ENCODE assay signal across 19 cellular contexts in the genomic region with DNA sequence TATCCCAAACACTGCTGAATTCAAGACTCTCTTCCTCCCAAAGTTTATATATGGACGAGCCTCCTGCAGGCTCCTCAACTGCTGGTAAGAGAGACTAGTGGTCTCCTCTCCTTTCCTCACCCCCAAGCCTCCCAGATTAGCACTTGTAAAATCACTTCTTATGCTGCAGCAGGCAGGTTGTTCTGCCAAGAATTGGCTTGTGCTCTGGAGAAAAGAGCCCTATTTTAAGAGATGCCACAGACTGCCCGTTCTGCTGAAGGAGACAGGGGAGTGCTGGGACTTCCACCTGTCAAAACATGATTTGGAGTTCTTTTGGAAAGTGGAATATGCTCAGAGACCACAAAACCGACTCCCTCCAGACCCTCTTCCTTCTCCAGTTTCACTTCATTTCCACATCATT.
"Had no signal": no experiment of that assay in that cellular context is flagged by ENCODE, and none has a peak within 500 bp of the region (broad histone marks: within the 10 kb centered on the region; RNA-seq: fewer than 3 reads in every experiment).

No MANE protein-coding gene starts in this region.

- H3K27me3 ChIP-seq: stomach, thyroid gland had no signal

- ATAC-seq: activated CD8-positive, alpha-beta memory T cell treated with anti-CD3 and anti-CD28 coated beads, Interleukin-2, amount 10 ng/mL, durations not matched to agents 7 days and 5 days; psoas muscle; sciatic nerve had no signal

- DNase-seq: activated CD4-positive, alpha-beta T cell treated with anti-CD3 and anti-CD28 coated beads, Interleukin-2, amount 50 U/mL, for 48 hours; activated CD4-positive, CD25-positive, alpha-beta regulatory T cell treated with anti-CD3 and anti-CD28 coated beads, Interleukin-2, amount 50 U/mL, for 72 hours; activated CD8-positive, alpha-beta memory T cell treated with anti-CD3 and anti-CD28 coated beads, Interleukin-2, amount 10 ng/mL, durations not matched to agents 7 days and 5 days; activated naive CD4-positive, alpha-beta T cell treated with anti-CD3 and anti-CD28 coated beads, Interleukin-2, amount 10 ng/mL, durations not matched to agents 7 days and 5 days; activated T-cell treated with anti-CD3 and anti-CD28 coated beads, Interleukin-2, amount 50 U/mL, for 1 hour; hippocampal formation; kidney; left ventricle myocardium inferior; mesendoderm; nucleus accumbens; psoas muscle; stimulated activated CD4-positive, alpha-beta T cell treated with anti-CD3 and anti-CD28 coated beads, Interleukin-12 subunit alpha, Interleukin-12 subunit beta, amount 100 ng/mL, for 4 hours; stimulated activated CD4-positive, alpha-beta T cell treated with anti-CD3 and anti-CD28 coated beads, Interleukin-2, amount 100 ng/mL, for 24 hours; stomach; T-helper 1 cell; T1000 had no signal

- H3K9me3 ChIP-seq: thyroid gland had no signal

- H3K36me3 ChIP-seq: left ventricle myocardium inferior, stomach, thyroid gland had no signal

- H3K4me1 ChIP-seq: left ventricle myocardium inferior, psoas muscle, stomach had no signal

- H3K4me3 ChIP-seq: left ventricle myocardium inferior, psoas muscle, SK-N-MC, stomach, thyroid gland had no signal

- H3K27ac ChIP-seq: left ventricle myocardium inferior, psoas muscle, SK-N-MC, stomach had no signal
